1 cellular context compared by ENCODE assay signal in the genomic region with DNA sequence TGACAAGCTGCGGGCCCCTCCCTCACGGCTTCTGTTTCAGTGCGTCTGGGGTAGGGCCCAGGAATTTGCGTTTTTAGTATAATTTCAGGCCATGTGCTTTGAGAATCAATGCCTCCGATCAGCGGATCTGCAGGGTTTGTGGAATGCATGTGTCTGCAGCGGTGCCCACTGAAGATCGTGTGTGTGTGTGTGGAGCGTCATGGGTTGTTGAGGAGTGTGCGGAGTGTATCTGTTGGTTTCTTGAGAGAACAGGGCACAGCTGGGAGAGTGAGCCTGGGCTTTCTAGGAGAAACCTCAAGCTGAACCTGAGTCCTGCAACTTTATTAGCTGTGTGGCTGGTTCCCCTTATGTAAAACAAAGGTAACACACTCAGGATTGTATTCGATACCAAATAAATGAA.
TF ChIP-seq lines count a peak whose summit lies in the region.

No MANE protein-coding gene starts in this region.

TF ChIP-seq in H1, 55 proteins besides CTCF, POLR2A, EP300 and RAD21:
- TF ChIP-seq SIN3A (conservative IDR thresholded peaks at IDR 0.05 in 1 of 2, IDR thresholded peaks at IDR 0.05 in 1 of 2; ENCODE audit: low read depth in 1 of 2, low read length in 2 of 2), result no peak
- TF ChIP-seq FOSL1 (IDR thresholded peaks at IDR 0.05; ENCODE audit: insufficient read depth, low read depth, low read length), result no peak
TF ChIP-seq in H1: peak in this region for 0.
